2 cellular contexts compared by ENCODE assay signal in genomic region chr20:43857127-43857526, GRCh38.
TF ChIP-seq lines count a peak whose summit lies in the region.

No MANE protein-coding gene starts in this region.

TF ChIP-seq in HCT116, 20 proteins besides CTCF, POLR2A, EP300 and RAD21:
- TF ChIP-seq EZH2 (IDR thresholded peaks at IDR 0.05) (no peak), JUND (IDR thresholded peaks at IDR 0.05) (no peak), ZBTB33 (IDR thresholded peaks at IDR 0.05; ENCODE audit: extremely low read depth, insufficient replicate concordance, low read length) (no peak)

TF ChIP-seq in H1, 55 proteins besides CTCF, POLR2A, EP300 and RAD21:
- TF ChIP-seq JUND (IDR thresholded peaks at IDR 0.05; ENCODE audit: low read length), result no peak
- no peak for TF ChIP-seq EZH2 (IDR thresholded peaks at IDR 0.05; ENCODE audit: low read depth, low read length, severe bottlenecking)
- no peak for TF ChIP-seq ATF3 (IDR thresholded peaks at IDR 0.05; ENCODE audit: insufficient read depth, low read depth, low read length)
- TF ChIP-seq SAP30 (IDR thresholded peaks at IDR 0.05; ENCODE audit: insufficient read depth, insufficient replicate concordance, low read length), result no peak
- no peak for TF ChIP-seq MAFK (IDR thresholded peaks at IDR 0.05; ENCODE audit: low read depth, low read length)
- no peak for TF ChIP-seq CBX8 (IDR thresholded peaks at IDR 0.05; ENCODE audit: borderline replicate concordance, low read depth, low read length)
- TF ChIP-seq CHD2 (IDR thresholded peaks at IDR 0.05; ENCODE audit: low read length), result no peak
- TF ChIP-seq TCF12 (IDR thresholded peaks at IDR 0.05; ENCODE audit: low read depth, low read length), result no peak
- no peak for TF ChIP-seq SIRT6 (IDR thresholded peaks at IDR 0.05; ENCODE audit: low read length)
- TF ChIP-seq TBP (IDR thresholded peaks at IDR 0.05; ENCODE audit: low read depth, low read length), result no peak
- TF ChIP-seq CTBP2 (IDR thresholded peaks at IDR 0.05; ENCODE audit: borderline replicate concordance, insufficient read depth, insufficient read length, low read length), result no peak
